Comparison of ENCODE assay signal across 19 cellular contexts in genomic region chr9:14824481-14824880, GRCh38.
"Had no signal": no experiment of that assay in that cellular context is flagged by ENCODE, and none has a peak within 500 bp of the region (broad histone marks: within the 10 kb centered on the region; RNA-seq: fewer than 3 reads in every experiment).

No MANE protein-coding gene starts in this region.

- H3K4me1 ChIP-seq: ascending aorta, body of pancreas had no signal

- H3K27me3 ChIP-seq: ascending aorta, body of pancreas had no signal

- H3K9me3 ChIP-seq: ascending aorta, body of pancreas had no signal

- DNase-seq: activated CD4-positive, alpha-beta T cell treated with anti-CD3 and anti-CD28 coated beads for 4 hours; activated CD8-positive, alpha-beta memory T cell treated with anti-CD3 and anti-CD28 coated beads, Interleukin-2, amount 50 U/mL, for 48 hours; activated CD8-positive, alpha-beta T cell treated with anti-CD3 and anti-CD28 coated beads for 36 hours; activated T-cell treated with anti-CD3 and anti-CD28 coated beads, Interleukin-2, amount 50 U/mL, for 1 hour; amniotic stem cell; body of pancreas; central memory CD4-positive, alpha-beta T cell; MM.1S; NCI-H1105; NCI-H1436 treated with DMSO at 0.1 percent for 48 hours; NCI-H187; NCI-H2081; NCI-H510A treated with DMSO at 0.1 percent for 48 hours; NCI-H69; PC-9; SHP77 treated with DMSO at 0.1 percent for 48 hours had no signal

- H3K4me3 ChIP-seq: ascending aorta, body of pancreas, coronary artery, PC-9 had no signal

- H2AFZ ChIP-seq: PC-9 had no signal

- H3K27ac ChIP-seq: ascending aorta, body of pancreas, coronary artery, PC-9 had no signal

- H3K4me2 ChIP-seq: PC-9 had no signal

- ATAC-seq: activated CD4-positive, CD25-positive, alpha-beta regulatory T cell treated with anti-CD3 and anti-CD28 coated beads, Interleukin-2, amount 50 U/mL, for 24 hours; activated CD8-positive, alpha-beta T cell treated with anti-CD3 and anti-CD28 coated beads for 36 hours; body of pancreas had no signal
